28 cellular contexts compared by ENCODE assay signal in the genomic region with DNA sequence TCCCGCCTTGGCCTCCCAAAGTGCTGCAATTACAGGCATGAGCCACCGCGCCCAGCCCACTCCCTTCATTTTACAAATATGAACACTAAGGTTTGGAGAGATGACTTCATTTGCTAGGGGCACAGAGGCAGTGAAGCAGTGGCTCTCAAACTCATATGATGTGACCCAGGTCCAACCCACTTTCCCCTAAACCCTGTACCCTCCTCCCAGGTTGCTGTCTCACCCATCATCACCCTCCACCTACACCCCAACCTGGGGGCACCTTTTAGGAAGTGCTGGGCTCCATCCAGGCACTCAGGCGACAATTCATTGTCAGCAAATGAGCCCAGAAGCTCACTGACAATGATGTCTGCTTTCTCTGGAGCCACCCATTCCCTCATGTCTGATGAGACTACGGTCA. TPM values are rescaled to one million over a fixed set of nuclear protein-coding genes. Genes with fewer than 3 reads are reported as not detected.
DNase-seq lines count a peak whose midpoint lies in the region; ATAC-seq and TF ChIP-seq lines count a peak whose summit lies in the region.
"Had no signal": no experiment of that assay in that cellular context is flagged by ENCODE, and none has a peak within 500 bp of the region (broad histone marks: within the 10 kb centered on the region; RNA-seq: fewer than 3 reads in every experiment).

No MANE protein-coding gene starts in this region.

- H3K9me3 ChIP-seq in A673 (ENCODE audit: low read depth, low read length, poor library complexity, severe bottlenecking) (no peaks in the 10 kb centered on the region), RWPE2 (ENCODE audit: severe bottlenecking) (no peaks in the 10 kb centered on the region), mammary epithelial cell (replicated peaks; ENCODE audit: insufficient read depth, low read length) (no peaks in the 10 kb centered on the region)
- no peaks in the 10 kb centered on the region for H3K9me3 ChIP-seq in BLaER1 treated with 17β-estradiol and CSF1 and Interleukin-3, amounts not matched to agents 10 nM and 100 nM (replicated peaks in 1 of 11)
- H3K9me3 ChIP-seq: A549, BE2C had no signal

- POLR2A ChIA-PET in A673 (lab: Charles Lee; ENCODE audit: low non-redundant PET), result no interaction called here

- H3K4me1 ChIP-seq in A673 (ENCODE audit: insufficient read depth, low read length, poor library complexity, severe bottlenecking) (peaks cover 44% of the 10 kb centered on the region), RWPE2 (ENCODE audit: insufficient read depth, poor library complexity, severe bottlenecking) (peaks cover 26% of the 10 kb centered on the region), mammary epithelial cell (ENCODE audit: insufficient read depth, low read length) (peaks cover 41% of the 10 kb centered on the region)
- H3K4me1 ChIP-seq in BLaER1 treated with 17β-estradiol and CSF1 and Interleukin-3, amounts not matched to agents 10 nM and 100 nM, result peaks cover 49 to 74% (median 61%) of the 10 kb centered on the region in 10 experiments
- H3K4me1 ChIP-seq: BE2C had no signal

- no peak for TF ChIP-seq CTCF in A673 (conservative IDR thresholded peaks at IDR 0.05; ENCODE audit: low read depth, low read length)
- no peak for TF ChIP-seq CTCF in RWPE2 (IDR thresholded peaks at IDR 0.05; ENCODE audit: poor library complexity, severe bottlenecking)
- TF ChIP-seq CTCF in mammary epithelial cell (conservative IDR thresholded peaks at IDR 0.05 in 1 of 2, IDR thresholded peaks at IDR 0.05 in 1 of 2; ENCODE audit: extremely low read depth in 1 of 2, insufficient read depth in 1 of 2, low read depth in 1 of 2, low read length in 2 of 2), result no peak

- peaks cover 44% of the 10 kb centered on the region for H3K36me3 Mint-ChIP-seq in activated naive CD4-positive, alpha-beta T cell treated with anti-CD3 and anti-CD28 coated beads, Interleukin-2, amount 10 ng/mL, durations not matched to agents 7 days and 5 days
- H3K36me3 Mint-ChIP-seq in activated naive CD4-positive, alpha-beta T cell treated with anti-CD3 and anti-CD28 coated beads for 36 hours (ENCODE audit: low read depth), result peaks cover 51% of the 10 kb centered on the region

- H3K9me3 Mint-ChIP-seq in activated naive CD4-positive, alpha-beta T cell treated with anti-CD3 and anti-CD28 coated beads, Interleukin-2, amount 10 ng/mL, durations not matched to agents 7 days and 5 days, result no peaks in the 10 kb centered on the region
- H3K9me3 Mint-ChIP-seq in activated naive CD4-positive, alpha-beta T cell treated with anti-CD3 and anti-CD28 coated beads for 36 hours, result no peaks in the 10 kb centered on the region
- H3K9me3 Mint-ChIP-seq: CD4-positive, CD25-positive, alpha-beta regulatory T cell had no signal

- H4K20me1 ChIP-seq in BLaER1 treated with 17β-estradiol and CSF1 and Interleukin-3, amounts not matched to agents 10 nM and 100 nM, result no peaks in the 10 kb centered on the region
- no peaks in the 10 kb centered on the region for H4K20me1 ChIP-seq in mammary epithelial cell (ENCODE audit: insufficient read depth, low read length)

- in situ Hi-C loops in mammary epithelial cell (cut with MboI; ENCODE audit: low sequenced_read_pairs in 2 of 2), result no loop called here

- H3K27me3 Mint-ChIP-seq in activated naive CD4-positive, alpha-beta T cell treated with anti-CD3 and anti-CD28 coated beads, Interleukin-2, amount 10 ng/mL, durations not matched to agents 7 days and 5 days, result peaks cover 5% of the 10 kb centered on the region
- H3K27me3 Mint-ChIP-seq in activated naive CD4-positive, alpha-beta T cell treated with anti-CD3 and anti-CD28 coated beads for 36 hours (ENCODE audit: low read depth), result peaks cover 3% of the 10 kb centered on the region

- peaks cover 71% of the 10 kb centered on the region for H3K36me3 ChIP-seq in A673 (ENCODE audit: insufficient read depth, low read length, poor library complexity, severe bottlenecking)
- peaks cover 64 to 85% (median 78%) of the 10 kb centered on the region in 11 experiments for H3K36me3 ChIP-seq in BLaER1 treated with 17β-estradiol and CSF1 and Interleukin-3, amounts not matched to agents 10 nM and 100 nM
- H3K36me3 ChIP-seq in RWPE2 (ENCODE audit: low read depth), result peaks cover 84% of the 10 kb centered on the region
- peaks cover 35% of the 10 kb centered on the region for H3K36me3 ChIP-seq in mammary epithelial cell (ENCODE audit: insufficient read depth, low read length)

- WGBS in mammary epithelial cell (ENCODE audit: low coverage, missing lambda C conversion rate), result 100% methylated on average over 4 of the region's 5 CpGs

- peak overlapping the region in 6 of 11 experiments; percentile 17 to 40 (median 25); a peak in 5 of 22 replicates for H3K4me2 ChIP-seq in BLaER1 treated with 17β-estradiol and CSF1 and Interleukin-3, amounts not matched to agents 10 nM and 100 nM
- no peak overlapping the region for H3K4me2 ChIP-seq in mammary epithelial cell (ENCODE audit: insufficient read depth, low read depth, low read length)
- H3K4me2 ChIP-seq: A549 had no signal

- no peak overlapping the region for H2AFZ ChIP-seq in mammary epithelial cell (ENCODE audit: low read depth, low read length)

- H3K4me1 Mint-ChIP-seq in activated naive CD4-positive, alpha-beta T cell treated with anti-CD3 and anti-CD28 coated beads, Interleukin-2, amount 10 ng/mL, durations not matched to agents 7 days and 5 days, result peaks cover 46% of the 10 kb centered on the region
- peaks cover 40% of the 10 kb centered on the region for H3K4me1 Mint-ChIP-seq in activated naive CD4-positive, alpha-beta T cell treated with anti-CD3 and anti-CD28 coated beads for 36 hours (ENCODE audit: low read depth)

- no peak for DNase-seq in activated naive CD4-positive, alpha-beta T cell treated with anti-CD3 and anti-CD28 coated beads, Interleukin-2, amount 10 ng/mL, durations not matched to agents 7 days and 5 days
- no peak for DNase-seq in activated naive CD4-positive, alpha-beta T cell treated with anti-CD3 and anti-CD28 coated beads for 36 hours
- DNase-seq in A673 (ENCODE audit: low spot score), result no peak
- no peak for DNase-seq in RWPE2 (ENCODE audit: low spot score)
- no peak for DNase-seq in activated CD4-positive, alpha-beta T cell treated with anti-CD3 and anti-CD28 coated beads for 4 hours
- DNase-seq in iPS-NIHi7 (ENCODE audit: extremely low spot score), result no peak
- DNase-seq in mammary epithelial cell, result no peak
- DNase-seq: ACHN; BE2C; C1 segment of cervical spinal cord; CD4-positive, alpha-beta memory T cell; CD4-positive, CD25-positive, alpha-beta regulatory T cell; CD8-positive, alpha-beta memory T cell; COR-L47; DMS 273 treated with DMSO at 0.1 percent for 48 hours; DMS153; DMS53; DMS79; DND-41; EL; GDM1 had no signal

- no TSS peak for BruUV-seq in A673 (replicated peaks; lab: Mats Ljungman, UMichigan)
- BruUV-seq in mammary epithelial cell (replicated peaks; lab: Mats Ljungman, UMichigan), result no TSS peak

- peaks cover 41% of the 10 kb centered on the region for H3K79me2 ChIP-seq in mammary epithelial cell (ENCODE audit: insufficient read depth, low read length)

- CTCF ChIA-PET in activated naive CD4-positive, alpha-beta T cell treated with anti-CD3 and anti-CD28 coated beads, Interleukin-2, amount 10 ng/mL, durations not matched to agents 7 days and 5 days (lab: Charles Lee), result no interaction called here
- CTCF ChIA-PET in activated naive CD4-positive, alpha-beta T cell treated with anti-CD3 and anti-CD28 coated beads for 36 hours (lab: Charles Lee), result no interaction called here
- CTCF ChIA-PET in A673 (lab: Charles Lee), result no interaction called here
- CTCF ChIA-PET in mammary epithelial cell (lab: Charles Lee; ENCODE audit: low non-redundant PET), result no interaction called here

- dilution Hi-C loops in mammary epithelial cell (cut with HindIII; ENCODE audit: low sequenced_read_pairs), result no loop called here

- H3K27me3 ChIP-seq in A673 (replicated peaks; ENCODE audit: insufficient read depth, low read depth, low read length, poor library complexity), result no peaks in the 10 kb centered on the region
- H3K27me3 ChIP-seq in BLaER1 treated with 17β-estradiol and CSF1 and Interleukin-3, amounts not matched to agents 10 nM and 100 nM, result no peaks in the 10 kb centered on the region
- H3K27me3 ChIP-seq in RWPE2 (ENCODE audit: insufficient read depth, poor library complexity, severe bottlenecking), result no peaks in the 10 kb centered on the region
- H3K27me3 ChIP-seq in mammary epithelial cell (ENCODE audit: insufficient read depth, low read length), result no peaks in the 10 kb centered on the region
- H3K27me3 ChIP-seq: BE2C had no signal

- H3K4me3 ChIP-seq in A673 (ENCODE audit: low read depth, low read length, poor library complexity, severe bottlenecking), result no peak overlapping the region
- H3K4me3 ChIP-seq in BLaER1 treated with 17β-estradiol and CSF1 and Interleukin-3, amounts not matched to agents 10 nM and 100 nM, result no peak overlapping the region
- H3K4me3 ChIP-seq in RWPE2 (ENCODE audit: severe bottlenecking), result no peak overlapping the region
- H3K4me3 ChIP-seq in mammary epithelial cell (replicated peaks in 1 of 3; ENCODE audit: insufficient read depth in 1 of 3, low read depth in 2 of 3, low read length in 3 of 3), result no peak overlapping the region
- H3K4me3 ChIP-seq: A549, GM12878 had no signal

- H3K27ac Mint-ChIP-seq in activated naive CD4-positive, alpha-beta T cell treated with anti-CD3 and anti-CD28 coated beads, Interleukin-2, amount 10 ng/mL, durations not matched to agents 7 days and 5 days, result peak overlapping the region; percentile 33
- no peak overlapping the region for H3K27ac Mint-ChIP-seq in activated naive CD4-positive, alpha-beta T cell treated with anti-CD3 and anti-CD28 coated beads for 36 hours
- H3K27ac Mint-ChIP-seq: CD4-positive, CD25-positive, alpha-beta regulatory T cell had no signal

- peak overlapping the region; percentile 17 for H3K27ac ChIP-seq in A673 (ENCODE audit: low read depth, low read length, poor library complexity, severe bottlenecking)
- H3K27ac ChIP-seq in BLaER1 treated with 17β-estradiol and CSF1 and Interleukin-3, amounts not matched to agents 10 nM and 100 nM, result no peak overlapping the region
- peak overlapping the region; percentile 64 for H3K27ac ChIP-seq in RWPE2 (ENCODE audit: poor library complexity, severe bottlenecking)
- no peak overlapping the region for H3K27ac ChIP-seq in mammary epithelial cell (ENCODE audit: insufficient read depth, low read depth, low read length)
- H3K27ac ChIP-seq: 22Rv1, A549 had no signal

- H3K9ac ChIP-seq in BLaER1 treated with 17β-estradiol and CSF1 and Interleukin-3, amounts not matched to agents 10 nM and 100 nM, result no peak overlapping the region
- H3K9ac ChIP-seq in mammary epithelial cell (ENCODE audit: insufficient read depth, low read length), result no peak overlapping the region

- H3K4me3 Mint-ChIP-seq in activated naive CD4-positive, alpha-beta T cell treated with anti-CD3 and anti-CD28 coated beads, Interleukin-2, amount 10 ng/mL, durations not matched to agents 7 days and 5 days, result no peak overlapping the region
- H3K4me3 Mint-ChIP-seq in activated naive CD4-positive, alpha-beta T cell treated with anti-CD3 and anti-CD28 coated beads for 36 hours, result no peak overlapping the region
- H3K4me3 Mint-ChIP-seq: CD14-positive monocyte had no signal

- intact Hi-C loops in activated naive CD4-positive, alpha-beta T cell treated with anti-CD3 and anti-CD28 coated beads for 36 hours (cut with micrococcal nuclease), result no loop called here
- intact Hi-C loops in A673 (cut with micrococcal nuclease; ENCODE audit: unreplicated experiment), result no loop called here
- intact Hi-C loops in mammary epithelial cell (cut with micrococcal nuclease), result no loop called here

- ATAC-seq in RWPE2 (ENCODE audit: low read depth), result no peak
- ATAC-seq: A549, GM12878 had no signal

RNA-seq across cellular contexts. Expression of a gene that starts 4.8 kb away (rescaled TPM):
- total RNA-seq in activated naive CD4-positive, alpha-beta T cell treated with anti-CD3 and anti-CD28 coated beads for 36 hours, result 10 to 100 TPM; 53.5 to 61.2 TPM
- 105 and 118 TPM in 2 replicates for total RNA-seq in A673 (2021)
- 10 to 100 TPM; 38.7 to 55.8 TPM for total RNA-seq in mammary epithelial cell
- 52.0 TPM for polyA plus RNA-seq in mammary epithelial cell
- polyA minus RNA-seq in mammary epithelial cell, result 53.5 TPM

RNA-seq across cellular contexts. Expression of a gene that starts 5.4 kb away (rescaled TPM):
- total RNA-seq in activated naive CD4-positive, alpha-beta T cell treated with anti-CD3 and anti-CD28 coated beads for 36 hours, result 10 to 100 TPM; 81.0 to 92.8 TPM
- total RNA-seq in A673 (2021) (244 and 273 TPM in 2 replicates), mammary epithelial cell (100 to 1,000 TPM in 1 of 2 donors, 10 to 100 TPM in 1; 61.3 to 120 TPM)
- polyA plus RNA-seq in mammary epithelial cell, result 217 TPM
- 327 TPM for polyA minus RNA-seq in mammary epithelial cell

RNA-seq across cellular contexts. Expression of a gene that starts 33.1 kb away (rescaled TPM):
- total RNA-seq in activated naive CD4-positive, alpha-beta T cell treated with anti-CD3 and anti-CD28 coated beads for 36 hours, result 10 to 100 TPM; 97.1 to 97.3 TPM
- 62.7 and 73.9 TPM in 2 replicates for total RNA-seq in A673 (2021)
- 10 to 100 TPM; 32.0 to 35.0 TPM for total RNA-seq in mammary epithelial cell
- polyA plus RNA-seq in mammary epithelial cell, result 29.9 TPM
- polyA minus RNA-seq in mammary epithelial cell, result 33.4 TPM

RNA-seq across cellular contexts. Expression of a gene that starts 40.7 kb away (rescaled TPM):
- under 1 TPM; 0.69 to 0.74 TPM for total RNA-seq in activated naive CD4-positive, alpha-beta T cell treated with anti-CD3 and anti-CD28 coated beads for 36 hours
- 0.15 TPM in 1 of 2 replicates, not detected in the other for total RNA-seq in A673 (2021)
- under 1 TPM; 0.33 to 0.40 TPM for total RNA-seq in mammary epithelial cell
- 0.09 TPM for polyA plus RNA-seq in mammary epithelial cell
- not detected for polyA minus RNA-seq in mammary epithelial cell
- total RNA-seq: A172, G401 had no signal
- polyA plus RNA-seq: CD14-positive monocyte had no signal

RNA-seq across cellular contexts. Expression of a gene that starts 52.2 kb away (rescaled TPM):
- 10 to 100 TPM; 71.9 to 75.2 TPM for total RNA-seq in activated naive CD4-positive, alpha-beta T cell treated with anti-CD3 and anti-CD28 coated beads for 36 hours
- total RNA-seq in A673 (2021) (7.8 and 11.8 TPM in 2 replicates), mammary epithelial cell (100 to 1,000 TPM; 122 to 134 TPM)
- 110 TPM for polyA plus RNA-seq in mammary epithelial cell
- 360 TPM for polyA minus RNA-seq in mammary epithelial cell

Comparison
In these comparisons a context has a peak if more than half of its experiments do, and no peak if none do; other contexts are left out.
1. H3K27ac ChIP-seq: peak in A673 (single experiment) and RWPE2 (single experiment); none in BLaER1 treated with 17β-estradiol and CSF1 and Interleukin-3, amounts not matched to agents 10 nM and 100 nM (0 of 11) and mammary epithelial cell (single experiment).